10 cellular contexts compared by ENCODE assay signal in the genomic region with DNA sequence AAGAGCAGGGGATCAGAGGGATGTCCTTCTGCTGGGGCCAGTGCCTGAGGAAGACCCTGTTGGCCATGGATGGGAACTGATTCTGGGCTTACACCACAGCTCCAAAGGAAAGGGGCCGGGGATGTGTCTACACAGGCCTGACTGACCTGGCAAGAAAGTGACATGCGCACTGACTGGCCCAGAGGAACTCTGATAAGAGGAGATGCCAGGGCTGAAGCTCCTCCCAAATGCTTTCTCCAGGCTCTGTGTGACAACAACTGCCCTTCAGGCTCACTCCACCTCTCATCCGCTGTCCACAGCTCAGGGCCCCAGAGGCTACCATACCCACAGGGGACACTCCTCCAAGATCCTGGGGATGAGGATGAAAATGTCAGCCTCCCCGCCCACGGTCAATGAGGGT.
DNase-seq lines count a peak whose midpoint lies in the region; ATAC-seq and TF ChIP-seq lines count a peak whose summit lies in the region.
"Had no signal": no experiment of that assay in that cellular context is flagged by ENCODE, and none has a peak within 500 bp of the region (broad histone marks: within the 10 kb centered on the region; RNA-seq: fewer than 3 reads in every experiment).

No MANE protein-coding gene starts in this region.

- no peaks in the 10 kb centered on the region for H3K79me2 ChIP-seq in ACC112 (ENCODE audit: control insufficient read depth, insufficient read depth, low read length, unreplicated experiment)

- peaks cover 16 to 18% (median 18%) of the 10 kb centered on the region in 3 donors for H3K4me1 Mint-ChIP-seq in IgD-negative memory B cell
- H3K4me1 Mint-ChIP-seq in endodermal cell = peaks cover 13% of the 10 kb centered on the region
- H3K4me1 Mint-ChIP-seq in progenitor cell of endocrine pancreas (ENCODE audit: low read depth) = peaks cover 8% of the 10 kb centered on the region

- H3K27me3 ChIP-seq in ACC112 (ENCODE audit: insufficient read depth, low read length) = no peaks in the 10 kb centered on the region
- no peaks in the 10 kb centered on the region for H3K27me3 ChIP-seq in heart right ventricle
- H3K27me3 ChIP-seq in endodermal cell (ENCODE audit: control insufficient read depth, insufficient read depth, low read length, poor library complexity, severe bottlenecking) = no peaks in the 10 kb centered on the region

- H3K4me1 ChIP-seq in ACC112 (ENCODE audit: control insufficient read depth, insufficient read depth, low read length, unreplicated experiment) (peaks cover 21% of the 10 kb centered on the region), heart right ventricle (peaks cover 4 to 52% (median 16%) of the 10 kb centered on the region in 9 donors), endodermal cell (ENCODE audit: control insufficient read depth, insufficient read depth, low read length) (peaks cover 11% of the 10 kb centered on the region)

- TF ChIP-seq CTCF in heart right ventricle (IDR thresholded peaks at IDR 0.05) (no peak), endodermal cell (conservative IDR thresholded peaks at IDR 0.05) (no peak), progenitor cell of endocrine pancreas (IDR thresholded peaks at IDR 0.05; ENCODE audit: unreplicated experiment) (no peak)

- H3K27me3 Mint-ChIP-seq in IgD-negative memory B cell (no peaks in the 10 kb centered on the region), endodermal cell (ENCODE audit: insufficient read depth) (no peaks in the 10 kb centered on the region), progenitor cell of endocrine pancreas (no peaks in the 10 kb centered on the region)

- intact Hi-C loops in heart right ventricle (cut with DNase I) = loop anchor here in 1 of 10 donors (2.0 kb wide), 1 partner anchor 36 kb away; no protein-coding TSS in a partner anchor

- no peaks in the 10 kb centered on the region for H3K36me3 Mint-ChIP-seq in IgD-negative memory B cell
- H3K36me3 Mint-ChIP-seq in endodermal cell (ENCODE audit: low read depth) = no peaks in the 10 kb centered on the region
- no peaks in the 10 kb centered on the region for H3K36me3 Mint-ChIP-seq in progenitor cell of endocrine pancreas (ENCODE audit: insufficient read depth)

- H3K4me3 Mint-ChIP-seq in IgD-negative memory B cell (peak overlapping the region in 2 of 4 donors; percentile 76 to 78), endodermal cell (no peak overlapping the region), progenitor cell of endocrine pancreas (ENCODE audit: low read depth) (no peak overlapping the region)

- 48 to 65% methylated on average over 5 of the region's 5 CpGs for WGBS in heart right ventricle, 2 donors
- WGBS in endodermal cell (ENCODE audit: insufficient coverage in 1 of 2, insufficient read length in 1 of 2), 2 experiments = 96% methylated on average over 4 to 5 of the region's 5 CpGs

- no peaks in the 10 kb centered on the region for H3K36me3 ChIP-seq in ACC112 (ENCODE audit: insufficient read depth, low read length)
- H3K36me3 ChIP-seq in heart right ventricle = no peaks in the 10 kb centered on the region
- no peaks in the 10 kb centered on the region for H3K36me3 ChIP-seq in endodermal cell (ENCODE audit: control insufficient read depth, insufficient read depth, low read length)

- ATAC-seq in GM21515 (IDR thresholded peaks at IDR 0.05; ENCODE audit: unreplicated experiment) (peak; percentile 40), heart right ventricle (peak; percentile 70 to 93 (median 86))

- H2AFZ ChIP-seq in ACC112 (ENCODE audit: low read length, unreplicated experiment) = no peak overlapping the region

- peak in 1 of 2 donors; percentile 63 for DNase-seq in heart right ventricle
- no peak for DNase-seq in iPS-NIHi11 (ENCODE audit: low spot score)
- no peak for DNase-seq in endodermal cell
- no peak for DNase-seq in progenitor cell of endocrine pancreas (ENCODE audit: low spot score, unreplicated experiment)
- no peak for DNase-seq in NCI-H748 (lab: John Stamatoyannopoulos, UW; ENCODE audit: unreplicated experiment)
- DNase-seq: NCI-H2107, retina had no signal

- H3K9me3 Mint-ChIP-seq in IgD-negative memory B cell = no peaks in the 10 kb centered on the region
- no peaks in the 10 kb centered on the region for H3K9me3 Mint-ChIP-seq in endodermal cell
- H3K9me3 Mint-ChIP-seq in progenitor cell of endocrine pancreas (ENCODE audit: low read depth) = no peaks in the 10 kb centered on the region

- H3K27ac Mint-ChIP-seq in IgD-negative memory B cell (peak overlapping the region in 2 of 3 donors; percentile 15 to 64), endodermal cell (no peak overlapping the region), progenitor cell of endocrine pancreas (no peak overlapping the region)

- H3K27ac ChIP-seq in ACC112 (ENCODE audit: low read depth, low read length) = peak overlapping the region; percentile 73
- peak overlapping the region in 8 of 10 donors; percentile 12 to 78 (median 57) for H3K27ac ChIP-seq in heart right ventricle
- no peak overlapping the region for H3K27ac ChIP-seq in endodermal cell (ENCODE audit: low read depth, low read length)

- H3K9me3 ChIP-seq in heart right ventricle (no peaks in the 10 kb centered on the region), endodermal cell (ENCODE audit: control insufficient read depth, low read length) (no peaks in the 10 kb centered on the region)

- H3K4me3 ChIP-seq in ACC112 (ENCODE audit: low read depth, low read length) (peak overlapping the region; percentile 2; the same call in 1 of the 2 replicates), heart right ventricle (no peak overlapping the region), endodermal cell (ENCODE audit: low read length) (no peak overlapping the region)

- H3K9ac ChIP-seq in endodermal cell (ENCODE audit: extremely low read depth, low read length, poor library complexity, severe bottlenecking) = no peak overlapping the region

Comparison
In these comparisons a context has a peak if more than half of its experiments do, and no peak if none do; other contexts are left out.
1. H3K27ac Mint-ChIP-seq: peak in IgD-negative memory B cell (2 of 3); none in endodermal cell (single experiment) and progenitor cell of endocrine pancreas (single experiment).